1 cellular context compared by ENCODE assay signal in genomic region chr7:152392254-152392653, GRCh38.
TF ChIP-seq lines count a peak whose summit lies in the region.

No MANE protein-coding gene starts in this region.

TF ChIP-seq in HepG2, 621 proteins besides CTCF, POLR2A, EP300 and RAD21 (continued from another document):
- TF ChIP-seq ARNT2 (CRISPR knock-in tag; IDR thresholded peaks at IDR 0.05; ENCODE audit: low read depth), result no peak
- TF ChIP-seq ZNF768 (CRISPR knock-in tag; IDR thresholded peaks at IDR 0.05), result no peak
- no peak for TF ChIP-seq ZNF850 (CRISPR knock-in tag; conservative IDR thresholded peaks at IDR 0.05)
- TF ChIP-seq FIP1L1 (IDR thresholded peaks at IDR 0.05; ENCODE audit: borderline replicate concordance, insufficient read depth, low read depth, low read length), result no peak
- TF ChIP-seq POLR2AphosphoS5 (IDR thresholded peaks at IDR 0.05; ENCODE audit: low read depth, low read length), result no peak
- TF ChIP-seq FOXJ3 (CRISPR knock-in tag; IDR thresholded peaks at IDR 0.05; ENCODE audit: borderline replicate concordance), result no peak
- TF ChIP-seq GPN1 (CRISPR knock-in tag; IDR thresholded peaks at IDR 0.05; ENCODE audit: borderline replicate concordance), result no peak
- no peak for TF ChIP-seq SAP130 (CRISPR knock-in tag; IDR thresholded peaks at IDR 0.05; ENCODE audit: low read depth)
- no peak for TF ChIP-seq CSRNP1 (CRISPR knock-in tag; IDR thresholded peaks at IDR 0.05)
- no peak for TF ChIP-seq NFYB (CRISPR knock-in tag; IDR thresholded peaks at IDR 0.05)
- TF ChIP-seq ZNF512B (CRISPR knock-in tag; IDR thresholded peaks at IDR 0.05; ENCODE audit: borderline replicate concordance), result no peak
- no peak for TF ChIP-seq NFAT5 (CRISPR knock-in tag; IDR thresholded peaks at IDR 0.05)
- no peak for TF ChIP-seq ZNF839 (CRISPR knock-in tag; IDR thresholded peaks at IDR 0.05; ENCODE audit: borderline replicate concordance)
- TF ChIP-seq GLI4 (CRISPR knock-in tag; IDR thresholded peaks at IDR 0.05; ENCODE audit: borderline replicate concordance), result no peak
- TF ChIP-seq REPIN1 (CRISPR knock-in tag; IDR thresholded peaks at IDR 0.05; ENCODE audit: borderline replicate concordance, low read depth), result no peak
- no peak for TF ChIP-seq TSC22D2 (CRISPR knock-in tag; IDR thresholded peaks at IDR 0.05; ENCODE audit: borderline replicate concordance)
- TF ChIP-seq UBTF (CRISPR knock-in tag; IDR thresholded peaks at IDR 0.05), result no peak
- TF ChIP-seq ISX (CRISPR knock-in tag; conservative IDR thresholded peaks at IDR 0.05), result no peak
